3 cellular contexts compared by ENCODE assay signal in genomic region chr11:26040339-26040738, GRCh38.
"Had no signal": no experiment of that assay in that cellular context is flagged by ENCODE, and none has a peak within 500 bp of the region (broad histone marks: within the 10 kb centered on the region; RNA-seq: fewer than 3 reads in every experiment).

No MANE protein-coding gene starts in this region.

- H3K4me3 ChIP-seq: GM12878 had no signal

- ATAC-seq: GM12878 had no signal

- DNase-seq: GDM1, GF-D8 had no signal
